Comparison of ENCODE assay signal across 26 cellular contexts in genomic region chr2:222301296-222301997, GRCh38. TPM values are rescaled to one million over a fixed set of nuclear protein-coding genes. Genes with fewer than 3 reads are reported as not detected.
DNase-seq lines count a peak whose midpoint lies in the region; FAIRE-seq and TF ChIP-seq lines count a peak whose summit lies in the region.
"Had no signal": no experiment of that assay in that cellular context is flagged by ENCODE, and none has a peak within 500 bp of the region (broad histone marks: within the 10 kb centered on the region; RNA-seq: fewer than 3 reads in every experiment).

No MANE protein-coding gene starts in this region.

- H3K4me1 ChIP-seq in HUES64 (ENCODE audit: insufficient read depth, low read length) (peaks cover 24% of the 10 kb centered on the region), keratinocyte (ENCODE audit: control insufficient read depth, extremely low read depth, insufficient read depth, low read length) (peaks cover 7% of the 10 kb centered on the region), SJCRH30 (peaks cover 11% of the 10 kb centered on the region)

- H3K27ac ChIP-seq in HUES64 (ENCODE audit: low read depth, low read length) (no peak overlapping the region), keratinocyte (ENCODE audit: control insufficient read depth, insufficient read depth, low read length) (no peak overlapping the region), SJCRH30 (no peak overlapping the region)
- H3K27ac ChIP-seq: hepatocyte, SJSA1, uterus had no signal

- in situ Hi-C loops in astrocyte of the spinal cord (cut with HindIII; ENCODE audit: low sequenced_read_pairs) = loop anchor here (25.0 kb wide), 1 partner anchor 264 kb away; no protein-coding TSS in a partner anchor

- peak overlapping the region; percentile 5 for H3K4me2 ChIP-seq in keratinocyte (ENCODE audit: control insufficient read depth, extremely low read depth, insufficient read depth, low read depth, low read length)
- H3K4me2 ChIP-seq: hepatocyte had no signal

- peaks cover 100% of the 10 kb centered on the region for H3K27me3 ChIP-seq in HUES64 (ENCODE audit: insufficient read depth, low read length)
- H3K27me3 ChIP-seq in keratinocyte (ENCODE audit: control insufficient read depth, extremely low read depth, insufficient read depth, low read length) = peaks cover 100% of the 10 kb centered on the region
- no peaks in the 10 kb centered on the region for H3K27me3 ChIP-seq in SJCRH30

- FAIRE-seq in keratinocyte (lab: Jason Lieb, UNC) (no peak), GM12892 (lab: Jason Lieb, UNC) (no peak)
- FAIRE-seq: HTR-8/SVneo had no signal

- no peak overlapping the region for H3K9ac ChIP-seq in HUES64 (ENCODE audit: low read depth, low read length)
- H3K9ac ChIP-seq in keratinocyte (ENCODE audit: control insufficient read depth, extremely low read depth, insufficient read depth, low read length) = no peak overlapping the region

- TF ChIP-seq CTCF in astrocyte of the spinal cord (IDR thresholded peaks at IDR 0.05; ENCODE audit: low read depth, low read length) (no peak), keratinocyte (optimal IDR thresholded peaks at IDR 0.05 in 1 of 3, IDR thresholded peaks at IDR 0.05 in 1 of 3, conservative IDR thresholded peaks at IDR 0.05 in 1 of 3; ENCODE audit: extremely low read depth in 1 of 3, insufficient read depth in 2 of 3, low read length in 3 of 3) (no peak)

- no peak overlapping the region for H2AFZ ChIP-seq in keratinocyte (ENCODE audit: control insufficient read depth, low read length)
- H2AFZ ChIP-seq: hepatocyte had no signal

- DNase-seq in astrocyte of the spinal cord (ENCODE audit: low read depth, low spot score) = peak; percentile 24
- no peak for DNase-seq in keratinocyte (ENCODE audit: low read depth, low spot score)
- peak; percentile 67 for DNase-seq in retina
- DNase-seq in activated T-cell treated with anti-CD3 and anti-CD28 coated beads for 4 hours = no peak
- no peak for DNase-seq in SJCRH30
- DNase-seq in GM12892 (ENCODE audit: insufficient read length) = no peak
- DNase-seq: activated CD4-positive, alpha-beta T cell treated with anti-CD3 and anti-CD28 coated beads for 1 hour; activated naive CD4-positive, alpha-beta T cell treated with anti-CD3 and anti-CD28 coated beads, Interleukin-2, amount 50 U/mL, for 16 hours; aorta; C1 segment of cervical spinal cord; Caco-2; DND-41; erythroblast; foreskin fibroblast; H9; NCI-H2171 treated with DMSO at 0.1 percent for 48 hours; NCI-H524 treated with DMSO at 0.1 percent for 48 hours; nucleus accumbens; uterus had no signal

- H3K4me3 ChIP-seq in HUES64 (ENCODE audit: low read length) (peak overlapping the region; percentile 19; the same call in 1 of the 2 replicates), astrocyte of the spinal cord (ENCODE audit: low read depth, low read length) (peak overlapping the region; percentile 1), keratinocyte (ENCODE audit: control insufficient read depth in 2 of 3, extremely low read depth in 1 of 3, insufficient read depth in 2 of 3, low read depth in 1 of 3, low read length in 3 of 3) (no peak overlapping the region), SJCRH30 (no peak overlapping the region)
- H3K4me3 ChIP-seq: hepatocyte, SJSA1, skin epidermis, uterus had no signal

- WGBS in HUES64 = 2% methylated on average over 32 of the region's 32 CpGs

- H3K36me3 ChIP-seq in HUES64 (ENCODE audit: insufficient read depth, low read length) = no peaks in the 10 kb centered on the region
- no peaks in the 10 kb centered on the region for H3K36me3 ChIP-seq in keratinocyte (ENCODE audit: control insufficient read depth in 2 of 2, extremely low read depth in 1 of 2, insufficient read depth in 2 of 2, low read length in 2 of 2)
- peaks cover 5% of the 10 kb centered on the region for H3K36me3 ChIP-seq in SJCRH30
- H3K36me3 ChIP-seq: SJSA1, uterus had no signal

- TF ChIP-seq POLR2A in GM12892 (IDR thresholded peaks at IDR 0.05; ENCODE audit: low read depth, low read length) = no peak

- no peaks in the 10 kb centered on the region for H3K79me2 ChIP-seq in keratinocyte (ENCODE audit: control insufficient read depth, insufficient read depth, low read length)
- H3K79me2 ChIP-seq: hepatocyte had no signal

- no peaks in the 10 kb centered on the region for H3K9me1 ChIP-seq in keratinocyte (ENCODE audit: control insufficient read depth, extremely low read depth, insufficient read depth, low read length)

- no peaks in the 10 kb centered on the region for H3K9me3 ChIP-seq in HUES64 (ENCODE audit: insufficient read depth, low read depth, low read length)
- peaks cover 3% of the 10 kb centered on the region for H3K9me3 ChIP-seq in keratinocyte (ENCODE audit: control insufficient read depth, low read depth, low read length)
- H3K9me3 ChIP-seq in SJCRH30 (replicated peaks) = 0 out of 2 replicates have a peak, but pooled peaks cover 5% of the 10 kb centered on the region
- H3K9me3 ChIP-seq: Caco-2, SJSA1, uterus had no signal

- dilution Hi-C loops in keratinocyte (cut with MboI; ENCODE audit: extremely low pct_ligation_motif_present, low sequenced_read_pairs) = no loop called here

- H4K20me1 ChIP-seq in keratinocyte (ENCODE audit: control insufficient read depth, extremely low read depth, insufficient read depth, low read length) = no peaks in the 10 kb centered on the region

RNA-seq across cellular contexts. Expression of gene PAX3, which starts 2.6 kb away (rescaled TPM):
- 5.0 TPM for polyA plus RNA-seq in HUES64 (2013, experiment 1 of 2)
- 9.9 TPM for polyA plus RNA-seq in HUES64 (2013, experiment 2 of 2)
- polyA plus RNA-seq in keratinocyte = not detected in 3 replicates
- not detected for polyA plus RNA-seq in keratinocyte (2011; ENCODE audit: low read depth)
- 0.02 TPM in 1 of 2 replicates, not detected in the other for polyA plus RNA-seq in keratinocyte (2011; cell fraction: cytosol; rRNA removed)
- not detected in 2 replicates for polyA plus RNA-seq in keratinocyte (2011; cell fraction: nucleus; rRNA removed)
- not detected in 2 replicates for polyA plus RNA-seq in keratinocyte (2012; ENCODE audit: low replicate concordance)
- polyA minus RNA-seq in keratinocyte = not detected in 3 replicates
- polyA minus RNA-seq in keratinocyte (2011; cell fraction: cytosol; rRNA and poly(A)+ RNA removed) = not detected
- polyA minus RNA-seq in keratinocyte (2011; cell fraction: nucleus; rRNA and poly(A)+ RNA removed) = not detected in 2 replicates
- total RNA-seq in SJCRH30 (2014; rRNA removed; shearing (Covaris generic)) = 116 and 117 TPM in 2 replicates
- polyA plus RNA-seq in GM12892 (2012; ENCODE audit: missing spikeins) = not detected
- total RNA-seq: activated CD8-positive, alpha-beta memory T cell treated with anti-CD3 and anti-CD28 coated beads for 36 hours; Caco-2; H9; hepatocyte; T-helper 1 cell treated with Interleukin-12 subunit alpha and Interleukin-12 subunit beta and Interleukin-4 antibody, amounts not matched to agents 30 ng/mL and 1 ng/mL, for 36 hours; uterus had no signal
- polyA plus RNA-seq: aorta, hepatocyte had no signal

Comparison
In these comparisons a context has a peak if more than half of its experiments do, and no peak if none do; other contexts are left out.
1. H3K4me3 ChIP-seq: peak in HUES64 (single experiment) and astrocyte of the spinal cord (single experiment); none in keratinocyte (0 of 3) and SJCRH30 (single experiment).
2. DNase-seq: peak in astrocyte of the spinal cord (single experiment) and retina (single experiment); none in keratinocyte (single experiment), activated T-cell treated with anti-CD3 and anti-CD28 coated beads for 4 hours (single experiment), SJCRH30 (0 of 2) and GM12892 (single experiment).